In the genomic region with DNA sequence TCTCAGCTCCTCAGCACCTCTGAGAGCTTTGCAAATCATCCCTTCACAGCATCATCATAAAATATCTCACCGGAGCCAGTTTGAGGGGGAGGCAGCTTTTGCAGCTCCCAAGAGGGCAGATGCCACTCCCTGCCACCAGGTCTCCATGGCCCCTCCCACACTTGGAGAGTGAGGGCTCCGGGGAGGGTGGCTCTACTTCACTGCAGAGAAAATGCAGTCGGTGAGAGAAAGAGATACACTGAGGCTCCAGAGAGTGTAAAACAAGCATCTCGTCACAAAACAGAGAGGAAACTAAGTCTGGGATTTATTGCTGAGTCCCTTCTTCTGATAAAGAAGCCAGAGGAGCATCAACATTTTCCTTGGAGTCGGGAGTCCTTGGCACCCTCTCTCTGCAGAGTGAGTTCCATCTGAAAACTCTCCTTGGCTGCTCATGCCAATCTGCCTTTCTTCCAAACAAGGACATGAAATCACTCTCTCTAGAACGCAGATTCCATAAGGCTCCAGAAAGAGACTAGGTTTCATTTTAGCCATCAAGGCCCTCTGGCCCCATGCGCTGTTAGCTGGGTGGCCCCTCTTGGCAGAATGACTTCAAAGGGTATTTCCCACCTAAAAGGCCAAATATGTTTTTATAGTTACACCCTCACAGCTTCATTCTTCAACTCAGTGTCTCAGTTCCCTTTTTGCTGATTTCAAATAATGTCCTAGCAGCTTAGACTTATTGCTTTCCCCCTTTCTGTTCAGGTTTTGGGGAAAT, we compare ENCODE assay signal across 11 cellular contexts.
DNase-seq lines count a peak whose midpoint lies in the region; ATAC-seq and TF ChIP-seq lines count a peak whose summit lies in the region.
"Had no signal": no experiment of that assay in that cellular context is flagged by ENCODE, and none has a peak within 500 bp of the region (broad histone marks: within the 10 kb centered on the region; RNA-seq: fewer than 3 reads in every experiment).

No MANE protein-coding gene starts in this region.

- H3K4me2 ChIP-seq in neural progenitor cell = no peak overlapping the region

- H3K4me1 Mint-ChIP-seq in neural progenitor cell = peaks cover 3% of the 10 kb centered on the region
- H3K4me1 Mint-ChIP-seq: mesothelial cell of epicardium had no signal

- peak overlapping the region; percentile 40 for H2AFZ ChIP-seq in neural progenitor cell (replicated peaks)

- H3K4me3 ChIP-seq in neural progenitor cell (no peak overlapping the region), heart right ventricle (no peak overlapping the region)
- H3K4me3 ChIP-seq: testis had no signal

- no peak overlapping the region for H3K27ac Mint-ChIP-seq in neural progenitor cell
- H3K27ac Mint-ChIP-seq: mesothelial cell of epicardium had no signal

- no peaks in the 10 kb centered on the region for H3K79me2 ChIP-seq in neural progenitor cell (ENCODE audit: low read depth)

- no peak for DNase-seq in neural progenitor cell (ENCODE audit: low spot score)
- no peak for DNase-seq in ecto neural progenitor cell (ENCODE audit: low spot score)
- DNase-seq in RPMI8226 = no peak
- no peak for DNase-seq in heart right ventricle
- DNase-seq in iPS-NIHi11 (ENCODE audit: low spot score) = no peak
- DNase-seq: NCI-H524, testis had no signal

- no peaks in the 10 kb centered on the region for H3F3A ChIP-seq in neural progenitor cell (ENCODE audit: low read depth)

- intact Hi-C loops in heart right ventricle (cut with DNase I) = loop anchor here in 1 of 10 donors (10.0 kb wide), 1 partner anchor 76 kb away; no protein-coding TSS in a partner anchor

- peak; percentile 62 for ATAC-seq in GM18867 (IDR thresholded peaks at IDR 0.05; ENCODE audit: unreplicated experiment)
- ATAC-seq in GM21576 (IDR thresholded peaks at IDR 0.05; ENCODE audit: unreplicated experiment) = peak; percentile 55
- ATAC-seq in HG03354 (IDR thresholded peaks at IDR 0.05; ENCODE audit: poor library complexity, severe bottlenecking, unreplicated experiment) = peak; percentile 64
- no peak for ATAC-seq in heart right ventricle

- H3K36me3 ChIP-seq in neural progenitor cell (no peaks in the 10 kb centered on the region), heart right ventricle (no peaks in the 10 kb centered on the region)

- no peaks in the 10 kb centered on the region for H3K4me1 ChIP-seq in neural progenitor cell
- H3K4me1 ChIP-seq in heart right ventricle = peaks cover 0 to 42% (median 5%) of the 10 kb centered on the region in 9 donors
- H3K4me1 ChIP-seq: testis had no signal

- no peaks in the 10 kb centered on the region for H4K20me1 ChIP-seq in neural progenitor cell (ENCODE audit: low read depth)

- no peak for TF ChIP-seq CTCF in neural progenitor cell (IDR thresholded peaks at IDR 0.05)
- TF ChIP-seq CTCF in heart right ventricle (IDR thresholded peaks at IDR 0.05) = no peak

- WGBS in heart right ventricle, 2 donors = 59 to 69% methylated on average over 7 of the region's 7 CpGs

- H3K4me3 Mint-ChIP-seq in neural progenitor cell = no peak overlapping the region
- H3K4me3 Mint-ChIP-seq: mesothelial cell of epicardium had no signal

- H3K27ac ChIP-seq in neural progenitor cell = no peak overlapping the region
- peak overlapping the region in 1 of 10 donors; percentile 16 for H3K27ac ChIP-seq in heart right ventricle
- H3K27ac ChIP-seq: testis had no signal

- no peaks in the 10 kb centered on the region for H3K27me3 Mint-ChIP-seq in neural progenitor cell (ENCODE audit: insufficient read depth, low read depth)

- no peak overlapping the region for H3K9ac ChIP-seq in neural progenitor cell

- H3K27me3 ChIP-seq in neural progenitor cell (no peaks in the 10 kb centered on the region), heart right ventricle (no peaks in the 10 kb centered on the region)
- H3K27me3 ChIP-seq: testis had no signal

- H3K9me3 Mint-ChIP-seq in neural progenitor cell = no peaks in the 10 kb centered on the region
- H3K9me3 Mint-ChIP-seq: mesothelial cell of epicardium had no signal

- H3K36me3 Mint-ChIP-seq in neural progenitor cell = no peaks in the 10 kb centered on the region
- H3K36me3 Mint-ChIP-seq: mesothelial cell of epicardium had no signal

- no peaks in the 10 kb centered on the region for H3K9me3 ChIP-seq in neural progenitor cell (ENCODE audit: low read depth)
- H3K9me3 ChIP-seq in heart right ventricle = no peaks in the 10 kb centered on the region
- H3K9me3 ChIP-seq: testis had no signal

Comparison
In these comparisons a context has a peak if more than half of its experiments do, and no peak if none do; other contexts are left out.
1. ATAC-seq: peak in GM18867 (single experiment), GM21576 (single experiment) and HG03354 (single experiment); none in heart right ventricle (0 of 8).